ENCODE assay signal across 8 cellular contexts in the genomic region with DNA sequence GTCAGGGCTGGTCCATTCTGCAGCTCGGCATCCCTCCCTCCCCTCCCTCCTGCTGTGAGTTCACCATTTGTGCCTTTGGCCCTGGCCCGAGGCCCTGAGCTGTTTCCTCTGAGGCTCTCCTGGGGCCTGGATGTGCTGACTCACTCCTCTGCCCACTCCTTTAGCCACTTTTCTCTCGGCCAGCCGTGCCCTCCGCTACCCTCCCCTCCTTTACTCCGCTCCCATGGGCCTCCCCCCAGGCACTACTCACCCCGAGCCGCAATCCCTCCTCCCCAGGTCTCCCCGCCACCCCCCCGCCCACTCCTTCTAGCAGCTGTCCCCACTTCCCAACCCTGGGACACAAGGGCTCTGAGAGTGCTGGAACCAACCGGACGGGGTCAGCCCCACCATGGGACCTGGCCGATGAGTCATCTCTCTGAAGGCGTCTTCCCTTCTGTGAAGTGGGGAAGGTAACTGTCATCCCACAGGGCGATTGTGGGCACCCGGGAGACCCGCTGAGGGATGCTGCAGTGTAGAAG.
A peak's percentile ranks its signal among the peaks of the same experiment; 100 is the strongest.
DNase-seq lines count a peak whose midpoint lies in the region; ATAC-seq and TF ChIP-seq lines count a peak whose summit lies in the region.

No MANE protein-coding gene starts in this region.

- DNase-seq in GM04504 (ENCODE audit: low read depth) (peak; percentile 83), glomerular visceral epithelial cell (ENCODE audit: extremely low spot score) (peak; percentile 85), retinal pigment epithelial cell (ENCODE audit: low read depth) (peak; percentile 39), NCI-H187 (lab: John Stamatoyannopoulos, UW) (no peak)
- no peak for DNase-seq in stimulated activated effector memory CD8-positive, alpha-beta T cell treated with anti-CD3 and anti-CD28 coated beads, Interleukin-12 subunit alpha, Interleukin-12 subunit beta, amount 100 ng/mL, for 72 hours (ENCODE audit: low spot score in 2 of 2)

- no peak overlapping the region for H3K4me3 ChIP-seq in retinal pigment epithelial cell (ENCODE audit: low read length)

- no peak overlapping the region for H3K4me3 Mint-ChIP-seq in stimulated activated effector memory CD8-positive, alpha-beta T cell treated with anti-CD3 and anti-CD28 coated beads, Interleukin-12 subunit alpha, Interleukin-12 subunit beta, amount 100 ng/mL, for 72 hours

- no peaks in the 10 kb centered on the region for H3K4me1 Mint-ChIP-seq in stimulated activated effector memory CD8-positive, alpha-beta T cell treated with anti-CD3 and anti-CD28 coated beads, Interleukin-12 subunit alpha, Interleukin-12 subunit beta, amount 100 ng/mL, for 72 hours

- H3K36me3 Mint-ChIP-seq in stimulated activated effector memory CD8-positive, alpha-beta T cell treated with anti-CD3 and anti-CD28 coated beads, Interleukin-12 subunit alpha, Interleukin-12 subunit beta, amount 100 ng/mL, for 72 hours: no peaks in the 10 kb centered on the region

- H3K9me3 Mint-ChIP-seq in stimulated activated effector memory CD8-positive, alpha-beta T cell treated with anti-CD3 and anti-CD28 coated beads, Interleukin-12 subunit alpha, Interleukin-12 subunit beta, amount 100 ng/mL, for 72 hours: no peaks in the 10 kb centered on the region

- ATAC-seq in SK-N-SH treated with all-trans-retinoic acid at 6 μM for 48 hours (peak; percentile 96), GM21515 (IDR thresholded peaks at IDR 0.05; ENCODE audit: unreplicated experiment) (no peak), GM19023 (IDR thresholded peaks at IDR 0.05; ENCODE audit: unreplicated experiment) (no peak)
- ATAC-seq in stimulated activated effector memory CD8-positive, alpha-beta T cell treated with anti-CD3 and anti-CD28 coated beads, Interleukin-12 subunit alpha, Interleukin-12 subunit beta, amount 100 ng/mL, for 72 hours: no peak

- no peak for TF ChIP-seq CTCF in retinal pigment epithelial cell (conservative IDR thresholded peaks at IDR 0.05; ENCODE audit: low read depth, low read length)

- no peak overlapping the region for H3K27ac Mint-ChIP-seq in stimulated activated effector memory CD8-positive, alpha-beta T cell treated with anti-CD3 and anti-CD28 coated beads, Interleukin-12 subunit alpha, Interleukin-12 subunit beta, amount 100 ng/mL, for 72 hours

TF ChIP-seq in SK-N-SH treated with all-trans-retinoic acid at 6 μM for 48 hours, 23 proteins besides CTCF, POLR2A, EP300 and RAD21:
- no peak for TF ChIP-seq TCF4 (CRISPR knock-in tag; IDR thresholded peaks at IDR 0.05; ENCODE audit: borderline replicate concordance)
- TF ChIP-seq ZFP30 (CRISPR knock-in tag; IDR thresholded peaks at IDR 0.05): no peak
- TF ChIP-seq, protein P1, sequence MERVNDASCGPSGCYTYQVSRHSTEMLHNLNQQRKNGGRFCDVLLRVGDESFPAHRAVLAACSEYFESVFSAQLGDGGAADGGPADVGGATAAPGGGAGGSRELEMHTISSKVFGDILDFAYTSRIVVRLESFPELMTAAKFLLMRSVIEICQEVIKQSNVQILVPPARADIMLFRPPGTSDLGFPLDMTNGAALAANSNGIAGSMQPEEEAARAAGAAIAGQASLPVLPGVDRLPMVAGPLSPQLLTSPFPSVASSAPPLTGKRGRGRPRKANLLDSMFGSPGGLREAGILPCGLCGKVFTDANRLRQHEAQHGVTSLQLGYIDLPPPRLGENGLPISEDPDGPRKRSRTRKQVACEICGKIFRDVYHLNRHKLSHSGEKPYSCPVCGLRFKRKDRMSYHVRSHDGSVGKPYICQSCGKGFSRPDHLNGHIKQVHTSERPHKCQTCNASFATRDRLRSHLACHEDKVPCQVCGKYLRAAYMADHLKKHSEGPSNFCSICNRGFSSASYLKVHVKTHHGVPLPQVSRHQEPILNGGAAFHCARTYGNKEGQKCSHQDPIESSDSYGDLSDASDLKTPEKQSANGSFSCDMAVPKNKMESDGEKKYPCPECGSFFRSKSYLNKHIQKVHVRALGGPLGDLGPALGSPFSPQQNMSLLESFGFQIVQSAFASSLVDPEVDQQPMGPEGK (CRISPR knock-in tag; IDR thresholded peaks at IDR 0.05; ENCODE audit: borderline replicate concordance): no peak
- TF ChIP-seq, protein P2, sequence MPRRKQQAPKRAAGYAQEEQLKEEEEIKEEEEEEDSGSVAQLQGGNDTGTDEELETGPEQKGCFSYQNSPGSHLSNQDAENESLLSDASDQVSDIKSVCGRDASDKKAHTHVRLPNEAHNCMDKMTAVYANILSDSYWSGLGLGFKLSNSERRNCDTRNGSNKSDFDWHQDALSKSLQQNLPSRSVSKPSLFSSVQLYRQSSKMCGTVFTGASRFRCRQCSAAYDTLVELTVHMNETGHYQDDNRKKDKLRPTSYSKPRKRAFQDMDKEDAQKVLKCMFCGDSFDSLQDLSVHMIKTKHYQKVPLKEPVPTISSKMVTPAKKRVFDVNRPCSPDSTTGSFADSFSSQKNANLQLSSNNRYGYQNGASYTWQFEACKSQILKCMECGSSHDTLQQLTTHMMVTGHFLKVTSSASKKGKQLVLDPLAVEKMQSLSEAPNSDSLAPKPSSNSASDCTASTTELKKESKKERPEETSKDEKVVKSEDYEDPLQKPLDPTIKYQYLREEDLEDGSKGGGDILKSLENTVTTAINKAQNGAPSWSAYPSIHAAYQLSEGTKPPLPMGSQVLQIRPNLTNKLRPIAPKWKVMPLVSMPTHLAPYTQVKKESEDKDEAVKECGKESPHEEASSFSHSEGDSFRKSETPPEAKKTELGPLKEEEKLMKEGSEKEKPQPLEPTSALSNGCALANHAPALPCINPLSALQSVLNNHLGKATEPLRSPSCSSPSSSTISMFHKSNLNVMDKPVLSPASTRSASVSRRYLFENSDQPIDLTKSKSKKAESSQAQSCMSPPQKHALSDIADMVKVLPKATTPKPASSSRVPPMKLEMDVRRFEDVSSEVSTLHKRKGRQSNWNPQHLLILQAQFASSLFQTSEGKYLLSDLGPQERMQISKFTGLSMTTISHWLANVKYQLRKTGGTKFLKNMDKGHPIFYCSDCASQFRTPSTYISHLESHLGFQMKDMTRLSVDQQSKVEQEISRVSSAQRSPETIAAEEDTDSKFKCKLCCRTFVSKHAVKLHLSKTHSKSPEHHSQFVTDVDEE (CRISPR knock-in tag; IDR thresholded peaks at IDR 0.05): no peak
- TF ChIP-seq SNAI2 (CRISPR knock-in tag; IDR thresholded peaks at IDR 0.05): no peak
- TF ChIP-seq ZNF565 (CRISPR knock-in tag; conservative IDR thresholded peaks at IDR 0.05; ENCODE audit: low read depth): no peak
- TF ChIP-seq, protein P3, sequence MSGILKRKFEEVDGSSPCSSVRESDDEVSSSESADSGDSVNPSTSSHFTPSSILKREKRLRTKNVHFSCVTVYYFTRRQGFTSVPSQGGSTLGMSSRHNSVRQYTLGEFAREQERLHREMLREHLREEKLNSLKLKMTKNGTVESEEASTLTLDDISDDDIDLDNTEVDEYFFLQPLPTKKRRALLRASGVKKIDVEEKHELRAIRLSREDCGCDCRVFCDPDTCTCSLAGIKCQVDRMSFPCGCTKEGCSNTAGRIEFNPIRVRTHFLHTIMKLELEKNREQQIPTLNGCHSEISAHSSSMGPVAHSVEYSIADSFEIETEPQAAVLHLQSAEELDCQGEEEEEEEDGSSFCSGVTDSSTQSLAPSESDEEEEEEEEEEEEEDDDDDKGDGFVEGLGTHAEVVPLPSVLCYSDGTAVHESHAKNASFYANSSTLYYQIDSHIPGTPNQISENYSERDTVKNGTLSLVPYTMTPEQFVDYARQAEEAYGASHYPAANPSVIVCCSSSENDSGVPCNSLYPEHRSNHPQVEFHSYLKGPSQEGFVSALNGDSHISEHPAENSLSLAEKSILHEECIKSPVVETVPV (CRISPR knock-in tag; IDR thresholded peaks at IDR 0.05): no peak
- no peak for TF ChIP-seq TOX (CRISPR knock-in tag; IDR thresholded peaks at IDR 0.05; ENCODE audit: borderline replicate concordance)
- no peak for TF ChIP-seq ARNTL (CRISPR knock-in tag; IDR thresholded peaks at IDR 0.05; ENCODE audit: borderline replicate concordance, low read depth)
- TF ChIP-seq ZNF70 (CRISPR knock-in tag; IDR thresholded peaks at IDR 0.05): no peak
- TF ChIP-seq OSR1 (CRISPR knock-in tag; IDR thresholded peaks at IDR 0.05): no peak
- TF ChIP-seq GLIS3 (CRISPR knock-in tag; IDR thresholded peaks at IDR 0.05): no peak
- TF ChIP-seq RARB (CRISPR knock-in tag; IDR thresholded peaks at IDR 0.05): no peak
- TF ChIP-seq ESRRG (CRISPR knock-in tag; IDR thresholded peaks at IDR 0.05): no peak

Comparison
In these comparisons a context has a peak if more than half of its experiments do, and no peak if none do; other contexts are left out.
1. DNase-seq: peak in GM04504 (single experiment), glomerular visceral epithelial cell (single experiment) and retinal pigment epithelial cell (single experiment); none in stimulated activated effector memory CD8-positive, alpha-beta T cell treated with anti-CD3 and anti-CD28 coated beads, Interleukin-12 subunit alpha, Interleukin-12 subunit beta, amount 100 ng/mL, for 72 hours (0 of 2) and NCI-H187 (0 of 2).